ENCODE assay signal across 8 cellular contexts in the genomic region with DNA sequence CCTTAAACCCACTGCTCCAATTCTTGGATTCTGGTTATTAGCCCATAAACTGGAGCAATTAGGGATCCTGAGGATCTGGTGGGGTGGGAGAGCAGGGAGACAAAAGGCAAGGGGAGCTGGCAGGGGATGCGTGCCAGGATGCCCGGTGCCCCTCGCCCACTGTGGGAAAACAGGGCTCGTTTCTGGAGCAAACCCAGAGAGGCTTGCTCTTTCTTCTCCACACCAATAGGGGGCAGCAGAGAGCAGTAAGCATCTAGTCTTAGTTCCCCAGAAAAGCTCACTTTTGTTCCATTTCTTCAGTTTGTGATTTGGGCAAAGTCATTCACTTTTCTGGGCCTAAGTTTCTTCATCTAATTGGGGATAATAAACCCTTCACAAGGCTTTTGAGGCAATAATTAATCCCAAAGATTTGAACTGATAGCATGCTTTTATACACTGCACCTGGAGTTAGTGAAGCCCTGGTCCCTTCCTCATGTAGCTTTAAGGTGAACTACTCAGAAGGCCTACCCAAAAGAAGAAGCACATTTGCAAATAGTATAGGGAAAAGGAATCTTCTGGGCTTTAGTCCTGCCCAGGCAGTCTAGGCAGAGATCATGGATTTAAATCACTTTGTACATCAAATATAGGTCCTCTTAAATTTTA.
DNase-seq lines count a peak whose midpoint lies in the region; ATAC-seq and TF ChIP-seq lines count a peak whose summit lies in the region.

No MANE protein-coding gene starts in this region.

- DNase-seq in COLO829 (ENCODE audit: low spot score) (peak; percentile 28), NCI-H2196 treated with DMSO at 0.1 percent for 48 hours (lab: John Stamatoyannopoulos, UW; ENCODE audit: unreplicated experiment) (peak; percentile 12), glomerular visceral epithelial cell (ENCODE audit: extremely low spot score) (peak; percentile 44), psoas muscle (no peak)
- peak; percentile 59 for DNase-seq in activated CD8-positive, alpha-beta memory T cell treated with anti-CD3 and anti-CD28 coated beads, Interleukin-2, amount 50 U/mL, for 48 hours

- H3K27me3 ChIP-seq in psoas muscle (ENCODE audit: insufficient read depth in 3 of 3, low read length in 2 of 3) = no peaks in the 10 kb centered on the region

- TF ChIP-seq CTCF in psoas muscle (IDR thresholded peaks at IDR 0.05) = peak; percentile 92

- H3K4me1 ChIP-seq in psoas muscle = no peaks in the 10 kb centered on the region

- ATAC-seq in GM21367 (IDR thresholded peaks at IDR 0.05; ENCODE audit: unreplicated experiment) (peak; percentile 84), psoas muscle (peak; percentile 59 to 72 (median 68)), GM18907 (IDR thresholded peaks at IDR 0.05; ENCODE audit: unreplicated experiment) (no peak)
- no peak for ATAC-seq in activated CD4-positive, CD25-positive, alpha-beta regulatory T cell treated with anti-CD3 and anti-CD28 coated beads, Interleukin-2, amount 50 U/mL, for 24 hours

- no peaks in the 10 kb centered on the region for H3K36me3 ChIP-seq in psoas muscle (ENCODE audit: insufficient read depth in 1 of 2, low read depth in 1 of 2)

- intact Hi-C loops in psoas muscle (cut with DNase I) = loop anchor here (2.0 kb wide), 2 partner anchors 1207 to 1209 kb away; no protein-coding TSS in a partner anchor

- H3K4me3 ChIP-seq in psoas muscle = no peak overlapping the region

- no peaks in the 10 kb centered on the region for H3K9me3 ChIP-seq in psoas muscle

- 15 to 29% (median 27%) methylated on average over 4 of the region's 4 CpGs for WGBS in psoas muscle, 3 donors

- no peak overlapping the region for H3K27ac ChIP-seq in psoas muscle

Comparison
In these comparisons a context has a peak if more than half of its experiments do, and no peak if none do; other contexts are left out.
1. DNase-seq: peak in COLO829 (single experiment), NCI-H2196 treated with DMSO at 0.1 percent for 48 hours (single experiment), activated CD8-positive, alpha-beta memory T cell treated with anti-CD3 and anti-CD28 coated beads, Interleukin-2, amount 50 U/mL, for 48 hours (single experiment) and glomerular visceral epithelial cell (single experiment); none in psoas muscle (0 of 2).
2. ATAC-seq: peak in GM21367 (single experiment) and psoas muscle (4 of 4); none in activated CD4-positive, CD25-positive, alpha-beta regulatory T cell treated with anti-CD3 and anti-CD28 coated beads, Interleukin-2, amount 50 U/mL, for 24 hours (0 of 2) and GM18907 (single experiment).